In the genomic region with DNA sequence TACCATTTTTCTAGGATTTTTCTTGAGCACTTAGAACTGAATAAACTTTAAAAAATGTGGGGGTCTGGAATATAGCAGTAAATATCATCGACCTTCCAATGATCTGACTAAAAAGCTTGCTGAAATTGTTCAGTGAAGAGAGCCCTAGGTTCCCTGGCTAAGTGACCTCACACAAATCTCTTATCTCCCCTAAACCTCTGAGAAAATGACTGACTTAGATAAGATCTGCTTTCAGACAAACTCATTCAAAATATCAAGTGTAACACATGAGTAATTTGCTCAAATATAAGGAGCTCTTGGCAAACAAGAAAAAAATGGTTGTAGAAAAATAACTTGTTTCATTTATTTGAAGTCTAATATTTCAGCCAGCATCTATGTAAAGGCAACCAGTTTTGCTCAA, we compare ENCODE assay signal across 28 cellular contexts.
DNase-seq lines count a peak whose midpoint lies in the region; ATAC-seq, FAIRE-seq and TF ChIP-seq lines count a peak whose summit lies in the region.
"Had no signal": no experiment of that assay in that cellular context is flagged by ENCODE, and none has a peak within 500 bp of the region (broad histone marks: within the 10 kb centered on the region; RNA-seq: fewer than 3 reads in every experiment).

No MANE protein-coding gene starts in this region.

- no peak overlapping the region for H3K27ac Mint-ChIP-seq in astrocyte (ENCODE audit: unreplicated experiment)
- H3K27ac Mint-ChIP-seq: CD4-positive, alpha-beta memory T cell had no signal

- no peaks in the 10 kb centered on the region for H3K36me3 ChIP-seq in DND-41 (ENCODE audit: insufficient read depth, low read length)
- no peaks in the 10 kb centered on the region for H3K36me3 ChIP-seq in astrocyte (ENCODE audit: insufficient read depth, low read length)
- no peaks in the 10 kb centered on the region for H3K36me3 ChIP-seq in left lung
- H3K36me3 ChIP-seq in hepatocyte (replicated peaks; ENCODE audit: insufficient read depth, low read depth) = no peaks in the 10 kb centered on the region
- H3K36me3 ChIP-seq: HAP-1 had no signal

- H3K4me1 ChIP-seq in DND-41 (ENCODE audit: insufficient read depth, low read length) (0 out of 2 replicates have a peak, but pooled peaks cover 3% of the 10 kb centered on the region), astrocyte (ENCODE audit: insufficient read depth, low read length) (peaks cover 12% of the 10 kb centered on the region), left lung (peaks cover 0 to 4% of the 10 kb centered on the region in 2 donors), hepatocyte (ENCODE audit: insufficient read depth) (no peaks in the 10 kb centered on the region)
- H3K4me1 ChIP-seq: HAP-1 had no signal

- no peaks in the 10 kb centered on the region for H3K9me3 Mint-ChIP-seq in astrocyte (ENCODE audit: unreplicated experiment)

- H3K4me3 ChIP-seq in DND-41 (ENCODE audit: low read depth in 1 of 2, low read length in 2 of 2) (no peak overlapping the region), astrocyte (ENCODE audit: insufficient read depth, low read depth, low read length) (no peak overlapping the region), left lung (no peak overlapping the region), hepatocyte (no peak overlapping the region)
- H3K4me3 ChIP-seq: GM12878, HAP-1 had no signal

- H3K27me3 Mint-ChIP-seq in astrocyte (ENCODE audit: low read depth, unreplicated experiment) = no peaks in the 10 kb centered on the region
- H3K27me3 Mint-ChIP-seq: CD4-positive, alpha-beta memory T cell had no signal

- H3K27ac ChIP-seq in DND-41 (ENCODE audit: low read length) (no peak overlapping the region), astrocyte (ENCODE audit: low read depth, low read length) (no peak overlapping the region), left lung (no peak overlapping the region), hepatocyte (no peak overlapping the region)

- H3K4me3 Mint-ChIP-seq in astrocyte (ENCODE audit: unreplicated experiment) = no peak overlapping the region
- H3K4me3 Mint-ChIP-seq: CD4-positive, alpha-beta memory T cell had no signal

- DNase-seq in DND-41 (no peak), M059J (ENCODE audit: low read depth) (peak; percentile 50), astrocyte (ENCODE audit: low read depth) (peak; percentile 19), left lung (no peak), posterior vena cava (ENCODE audit: low spot score) (no peak), KG1 (lab: John Stamatoyannopoulos, UW) (no peak), occipital lobe (lab: John Stamatoyannopoulos, UW) (no peak), hepatocyte (ENCODE audit: low spot score) (no peak)
- DNase-seq: AML-193; C1 segment of cervical spinal cord; CD4-positive, alpha-beta memory T cell; COR-L47; DMS79 treated with DMSO at 0.1 percent for 48 hours; GOT3; Karpas-422; NCI-H1092 treated with DMSO at 0.1 percent for 48 hours; NCI-H1436; NCI-H187; NCI-H2081 treated with DMSO at 0.1 percent for 48 hours; NCI-H2171; NCI-H226; NCI-H510A; NCI-H69 had no signal

- no peak overlapping the region for H3K9ac ChIP-seq in DND-41 (ENCODE audit: low read depth, low read length)
- H3K9ac ChIP-seq in astrocyte (ENCODE audit: low read length) = no peak overlapping the region

- intact Hi-C loops in left lung (cut with DNase I) = no loop called here
- intact Hi-C loops in posterior vena cava (cut with DNase I) = no loop called here

- H3K27me3 ChIP-seq in DND-41 (ENCODE audit: insufficient read depth, low read length, poor library complexity) = no peaks in the 10 kb centered on the region
- H3K27me3 ChIP-seq in astrocyte (ENCODE audit: insufficient read depth, low read length) = no peaks in the 10 kb centered on the region
- H3K27me3 ChIP-seq in left lung = no peaks in the 10 kb centered on the region
- H3K27me3 ChIP-seq in hepatocyte = no peaks in the 10 kb centered on the region

- H2AFZ ChIP-seq in DND-41 (ENCODE audit: low read depth, low read length) = no peak overlapping the region
- no peak overlapping the region for H2AFZ ChIP-seq in astrocyte (ENCODE audit: low read depth, low read length)
- no peak overlapping the region for H2AFZ ChIP-seq in hepatocyte

- H3K4me2 ChIP-seq in DND-41 (ENCODE audit: insufficient read depth, low read length) (no peak overlapping the region), astrocyte (ENCODE audit: low read length) (no peak overlapping the region), hepatocyte (no peak overlapping the region)

- no peaks in the 10 kb centered on the region for H3K9me2 ChIP-seq in hepatocyte (replicated peaks; ENCODE audit: insufficient read depth)

- H4K20me1 ChIP-seq in DND-41 (ENCODE audit: insufficient read depth, low read length) (no peaks in the 10 kb centered on the region), astrocyte (ENCODE audit: insufficient read depth, low read length) (no peaks in the 10 kb centered on the region), hepatocyte (ENCODE audit: insufficient read depth, poor library complexity, severe bottlenecking) (no peaks in the 10 kb centered on the region)

- H3K79me2 ChIP-seq in DND-41 (ENCODE audit: insufficient read depth, low read length) = no peaks in the 10 kb centered on the region
- no peaks in the 10 kb centered on the region for H3K79me2 ChIP-seq in astrocyte (ENCODE audit: insufficient read depth, low read length)
- no peaks in the 10 kb centered on the region for H3K79me2 ChIP-seq in hepatocyte

- no peaks in the 10 kb centered on the region for H3K36me3 Mint-ChIP-seq in astrocyte (ENCODE audit: low read depth, unreplicated experiment)
- H3K36me3 Mint-ChIP-seq: CD4-positive, alpha-beta memory T cell had no signal

- H3K9me3 ChIP-seq in DND-41 (ENCODE audit: insufficient read depth, low read length, severe bottlenecking) (no peaks in the 10 kb centered on the region), astrocyte (ENCODE audit: insufficient read depth, low read depth, low read length) (no peaks in the 10 kb centered on the region), left lung (no peaks in the 10 kb centered on the region), hepatocyte (ENCODE audit: low read depth) (no peaks in the 10 kb centered on the region)
- H3K9me3 ChIP-seq: HAP-1 had no signal

- no peak for TF ChIP-seq CTCF in DND-41 (IDR thresholded peaks at IDR 0.05; ENCODE audit: borderline replicate concordance, extremely low read depth, low read length, poor library complexity, severe bottlenecking)
- no peak for TF ChIP-seq CTCF in astrocyte (IDR thresholded peaks at IDR 0.05; ENCODE audit: insufficient read depth, low read depth, low read length)
- TF ChIP-seq CTCF in left lung (IDR thresholded peaks at IDR 0.05) = no peak
- no peak for TF ChIP-seq CTCF in hepatocyte (IDR thresholded peaks at IDR 0.05; ENCODE audit: poor library complexity)

- FAIRE-seq in astrocyte (lab: Jason Lieb, UNC) = no peak
- FAIRE-seq: A204.1, G401.6, GM12878 had no signal

- H3K4me1 Mint-ChIP-seq in astrocyte (ENCODE audit: low read depth, unreplicated experiment) = peaks cover 23% of the 10 kb centered on the region
- H3K4me1 Mint-ChIP-seq: CD4-positive, alpha-beta memory T cell had no signal

- WGBS in hepatocyte (ENCODE audit: low lambda C conversion rate, missing lambda C conversion rate) = 45% methylated on average over 1 of the region's 1 CpG

- ATAC-seq in DND-41 (ENCODE audit: insufficient read depth, low read depth) (0 out of 3 replicates have a peak, but pooled peaks have one; percentile 9), left lung (peak; percentile 44)
- ATAC-seq: GM12878, Panc1 had no signal

Comparison
In these comparisons a context has a peak if more than half of its experiments do, and no peak if none do; other contexts are left out.
1. DNase-seq: peak in M059J (single experiment) and astrocyte (single experiment); none in DND-41 (single experiment), left lung (0 of 2), posterior vena cava (single experiment), KG1 (single experiment), occipital lobe (single experiment) and hepatocyte (single experiment).